Comparison of ENCODE assay signal across 11 cellular contexts in genomic region chr7:2104716-2105115, GRCh38.
DNase-seq lines count a peak whose midpoint lies in the region; ATAC-seq, FAIRE-seq and TF ChIP-seq lines count a peak whose summit lies in the region.
"Had no signal": no experiment of that assay in that cellular context is flagged by ENCODE, and none has a peak within 500 bp of the region (broad histone marks: within the 10 kb centered on the region; RNA-seq: fewer than 3 reads in every experiment).

No MANE protein-coding gene starts in this region.

- ATAC-seq in CD8-positive, alpha-beta T cell: no peak

- H3K27ac ChIP-seq in CD8-positive, alpha-beta T cell (ENCODE audit: low read depth, low read length): no peak overlapping the region
- peak overlapping the region; percentile 48 for H3K27ac ChIP-seq in ectodermal cell (ENCODE audit: insufficient read depth, low read depth, low read length, poor library complexity, severe bottlenecking)
- peak overlapping the region; percentile 47 for H3K27ac ChIP-seq in rectal smooth muscle tissue (ENCODE audit: low read depth, low read length)

- H3K9ac ChIP-seq in rectal smooth muscle tissue (ENCODE audit: low read length): no peak overlapping the region

- no peaks in the 10 kb centered on the region for H3K27me3 ChIP-seq in CD8-positive, alpha-beta T cell (ENCODE audit: insufficient read depth, low read length)
- H3K27me3 ChIP-seq in ectodermal cell (ENCODE audit: control insufficient read depth, insufficient read depth, low read length, poor library complexity, severe bottlenecking) (no peaks in the 10 kb centered on the region), rectal smooth muscle tissue (ENCODE audit: control insufficient read depth, insufficient read depth, low read length) (no peaks in the 10 kb centered on the region)

- POLR2A ChIA-PET in CD8-positive, alpha-beta T cell (lab: Charles Lee): no interaction called here

- intact Hi-C loops in CD8-positive, alpha-beta T cell (cut with DNase I, micrococcal nuclease): loop anchor here (2.0 to 10.0 kb wide), 5 partner anchors 16 to 244 kb away; no protein-coding TSS in a partner anchor

- peaks cover 20% of the 10 kb centered on the region for H3K4me1 ChIP-seq in CD8-positive, alpha-beta T cell (ENCODE audit: insufficient read depth, low read length)
- H3K4me1 ChIP-seq in ectodermal cell (ENCODE audit: control insufficient read depth, insufficient read depth, low read length): peaks cover 57% of the 10 kb centered on the region
- peaks cover 17% of the 10 kb centered on the region for H3K4me1 ChIP-seq in rectal smooth muscle tissue (ENCODE audit: control insufficient read depth, insufficient read depth, low read length)

- TF ChIP-seq POLR2A in H54 (IDR thresholded peaks at IDR 0.05; ENCODE audit: low read depth, low read length) (no peak), GM12891 (IDR thresholded peaks at IDR 0.05; ENCODE audit: low read depth, low read length) (no peak)

- no peak for TF ChIP-seq CTCF in CD8-positive, alpha-beta T cell (IDR thresholded peaks at IDR 0.05)

- CTCF ChIA-PET in CD8-positive, alpha-beta T cell (lab: Charles Lee): interaction anchor here (0.7 to 2.2 kb wide), 8 partner anchors 9 to 243 kb away, joined by 3 to 18 read pairs (median 3); no protein-coding TSS in a partner anchor

- H3K4me3 ChIP-seq in CD8-positive, alpha-beta T cell (ENCODE audit: low read depth, low read length): no peak overlapping the region
- H3K4me3 ChIP-seq in ectodermal cell (ENCODE audit: insufficient read depth, low read depth, low read length) (no peak overlapping the region), rectal smooth muscle tissue (ENCODE audit: low read length) (no peak overlapping the region)

- no peaks in the 10 kb centered on the region for H3K36me3 Mint-ChIP-seq in CD8-positive, alpha-beta T cell

- no peaks in the 10 kb centered on the region for H3K27me3 Mint-ChIP-seq in CD8-positive, alpha-beta T cell (ENCODE audit: low read depth)

- no peak overlapping the region for H3K4me3 Mint-ChIP-seq in CD8-positive, alpha-beta T cell

- H3K4me1 Mint-ChIP-seq in CD8-positive, alpha-beta T cell (ENCODE audit: low read depth): peaks cover 28% of the 10 kb centered on the region

- FAIRE-seq in H54 (lab: Jason Lieb, UNC): no peak
- no peak for FAIRE-seq in GM12891 (lab: Jason Lieb, UNC)

- no peaks in the 10 kb centered on the region for H3K36me3 ChIP-seq in CD8-positive, alpha-beta T cell (ENCODE audit: insufficient read depth, low read length)
- H3K36me3 ChIP-seq in ectodermal cell (ENCODE audit: control insufficient read depth, insufficient read depth, low read length) (no peaks in the 10 kb centered on the region), rectal smooth muscle tissue (ENCODE audit: control insufficient read depth, insufficient read depth, low read length) (no peaks in the 10 kb centered on the region)

- no peak for DNase-seq in CD8-positive, alpha-beta T cell
- DNase-seq in NCI-H69 (lab: John Stamatoyannopoulos, UW): peak; percentile 49
- DNase-seq in NCI-H2227 treated with DMSO at 0.1 percent for 48 hours (lab: John Stamatoyannopoulos, UW): no peak
- no peak for DNase-seq in NCI-H2196 treated with DMSO at 0.1 percent for 48 hours (lab: John Stamatoyannopoulos, UW; ENCODE audit: unreplicated experiment)
- DNase-seq in H54 (ENCODE audit: insufficient read length, low spot score): no peak
- DNase-seq in GM12891 (ENCODE audit: insufficient read length, low spot score): no peak
- DNase-seq: DMS79, OCI-M1 had no signal

- WGBS in ectodermal cell, 2 experiments: 85 to 86% methylated on average over 14 of the region's 14 CpGs

- no peaks in the 10 kb centered on the region for H3K9me3 ChIP-seq in CD8-positive, alpha-beta T cell (ENCODE audit: low read length)
- H3K9me3 ChIP-seq in ectodermal cell (ENCODE audit: control insufficient read depth, low read length): no peaks in the 10 kb centered on the region
- H3K9me3 ChIP-seq: psoas muscle had no signal

- peak overlapping the region; percentile 76 for H3K27ac Mint-ChIP-seq in CD8-positive, alpha-beta T cell

- H3K9me3 Mint-ChIP-seq in CD8-positive, alpha-beta T cell: no peaks in the 10 kb centered on the region

TF ChIP-seq in GM12891, 5 proteins besides CTCF, POLR2A, EP300 and RAD21:
- no peak for TF ChIP-seq PAX5 (IDR thresholded peaks at IDR 0.05; ENCODE audit: insufficient read depth, low read length, severe bottlenecking)
- no peak for TF ChIP-seq TAF1 (IDR thresholded peaks at IDR 0.05; ENCODE audit: low read depth, low read length)
- TF ChIP-seq SPI1 (IDR thresholded peaks at IDR 0.05; ENCODE audit: low read depth, low read length): no peak
- TF ChIP-seq POLR2AphosphoS5 (IDR thresholded peaks at IDR 0.05; ENCODE audit: low read depth, low read length): no peak
- TF ChIP-seq POU2F2 (IDR thresholded peaks at IDR 0.05; ENCODE audit: low read depth, low read length): no peak
